ENCODE assay signal across 8 cellular contexts in genomic region chr1:223712184-223712855, GRCh38. TPM values are rescaled to one million over a fixed set of nuclear protein-coding genes. Genes with fewer than 3 reads are reported as not detected.
DNase-seq lines count a peak whose midpoint lies in the region; ATAC-seq and TF ChIP-seq lines count a peak whose summit lies in the region.

CAPN2 (plus strand) TSS chr1:223712539; CDS start chr1:223712641, 102 bp downstream.

- H3K27me3 ChIP-seq in mesenchymal stem cell (ENCODE audit: control insufficient read depth in 1 of 2, insufficient read depth in 1 of 2, low read length in 2 of 2), result no peaks in the 10 kb centered on the region

- no peaks in the 10 kb centered on the region for H3K9me3 Mint-ChIP-seq in endothelial cell (ENCODE audit: unreplicated experiment)

- peak within 1 kb of the TSS; percentile 98 for H2BK5ac ChIP-seq in mesenchymal stem cell (ENCODE audit: low read depth, low read length, poor library complexity, severe bottlenecking)

- peak within 1 kb of the TSS; percentile 96 for H4K8ac ChIP-seq in mesenchymal stem cell (ENCODE audit: low read length)

- under 1% methylated on average over 72 of the region's 76 CpGs for WGBS in mesenchymal stem cell

- H3K27ac Mint-ChIP-seq in endothelial cell (ENCODE audit: unreplicated experiment), result peak within 1 kb of the TSS; percentile 67

- peak within 1 kb of the TSS; percentile 87 to 96 for H2BK12ac ChIP-seq in mesenchymal stem cell (ENCODE audit: low read length in 2 of 2)

- H3K14ac ChIP-seq in mesenchymal stem cell (ENCODE audit: low read length in 2 of 2), result peak within 1 kb of the TSS in 1 of 2 experiments; percentile 90

- H3K27me3 Mint-ChIP-seq in endothelial cell (ENCODE audit: unreplicated experiment), result peaks cover 12% of the 10 kb centered on the region

- H3K27ac ChIP-seq in mesenchymal stem cell (ENCODE audit: low read length, poor library complexity, severe bottlenecking), result peak within 1 kb of the TSS; percentile 96

- H4K91ac ChIP-seq in mesenchymal stem cell (ENCODE audit: low read length), result peak within 1 kb of the TSS; percentile 89

- H2BK120ac ChIP-seq in mesenchymal stem cell (ENCODE audit: low read depth, low read length), result peak within 1 kb of the TSS; percentile 93

- POLR2A ChIA-PET in activated CD8-positive, alpha-beta memory T cell treated with anti-CD3 and anti-CD28 coated beads for 36 hours (lab: Charles Lee), result interaction anchor here (0.5 kb wide), 1 partner anchor 385 kb away, joined by 3 read pairs; no protein-coding TSS in a partner anchor

- H3K4me3 Mint-ChIP-seq in endothelial cell (ENCODE audit: unreplicated experiment), result peak within 1 kb of the TSS; percentile 96

- peaks cover 17% of the 10 kb centered on the region for H3K36me3 Mint-ChIP-seq in endothelial cell (ENCODE audit: low read depth, unreplicated experiment)

- H3K4me1 ChIP-seq in mesenchymal stem cell (ENCODE audit: control insufficient read depth, insufficient read depth, low read depth, low read length), result peaks cover 36% of the 10 kb centered on the region

- H3K4me1 Mint-ChIP-seq in endothelial cell (ENCODE audit: unreplicated experiment), result peaks cover 73% of the 10 kb centered on the region

- H2BK15ac ChIP-seq in mesenchymal stem cell (ENCODE audit: low read depth, poor library complexity, severe bottlenecking), result peak within 1 kb of the TSS; percentile 78

- peak within 1 kb of the TSS; percentile 68 to 97 for H3K4me3 ChIP-seq in mesenchymal stem cell (ENCODE audit: insufficient read depth in 1 of 2, low read depth in 1 of 2, low read length in 2 of 2)

- H3K18ac ChIP-seq in mesenchymal stem cell (ENCODE audit: low read depth in 1 of 2, low read length in 2 of 2), result peak within 1 kb of the TSS; percentile 87 to 100

- H3K4ac ChIP-seq in mesenchymal stem cell (ENCODE audit: low read depth in 1 of 2, low read length in 2 of 2), result peak within 1 kb of the TSS; percentile 98 to 99

- H3K79me1 ChIP-seq in mesenchymal stem cell (replicated peaks; ENCODE audit: low read length, poor library complexity, severe bottlenecking), result peaks cover 4% of the 10 kb centered on the region

- peaks cover 8 to 30% of the 10 kb centered on the region in 2 experiments for H3K36me3 ChIP-seq in mesenchymal stem cell (ENCODE audit: control insufficient read depth in 1 of 2, insufficient read depth in 2 of 2, low read depth in 1 of 2, low read length in 2 of 2)

- peak within 1 kb of the TSS; percentile 15 to 29 for H3K23ac ChIP-seq in mesenchymal stem cell (ENCODE audit: low read length in 2 of 2)

- H3K4me2 ChIP-seq in mesenchymal stem cell (ENCODE audit: low read length, poor library complexity, severe bottlenecking), result peak within 1 kb of the TSS; percentile 89

- H2AFZ ChIP-seq in mesenchymal stem cell (ENCODE audit: low read depth, low read length), result no peak within 1 kb of the TSS

- H2AK5ac ChIP-seq in mesenchymal stem cell (ENCODE audit: low read length, severe bottlenecking), result peak within 1 kb of the TSS; percentile 84

- CTCF ChIA-PET in activated CD8-positive, alpha-beta memory T cell treated with anti-CD3 and anti-CD28 coated beads for 36 hours (lab: Charles Lee), result interaction anchor here (0.9 to 5.2 kb wide), 5 partner anchors 9 to 58 kb away, joined by 3 to 44 read pairs (median 4); no protein-coding TSS in a partner anchor

- ATAC-seq in GM18520 (IDR thresholded peaks at IDR 0.05; ENCODE audit: unreplicated experiment) (peak; percentile 39), HG02981 (IDR thresholded peaks at IDR 0.05; ENCODE audit: unreplicated experiment) (peak; percentile 49)

- DNase-seq in AG08396 (ENCODE audit: low spot score), result peak; percentile 96
- DNase-seq in NCI-H69 (lab: John Stamatoyannopoulos, UW), result peak; percentile 77
- peak; percentile 82 for DNase-seq in endothelial cell (ENCODE audit: low spot score)
- DNase-seq in mesenchymal stem cell, result peak; percentile 89
- peak; percentile 68 for DNase-seq in stimulated activated CD8-positive, alpha-beta memory T cell treated with anti-CD3 and anti-CD28 coated beads, Interleukin-4, amount 100 ng/mL, for 48 hours

- H3K9me3 ChIP-seq in mesenchymal stem cell (ENCODE audit: control insufficient read depth, low read length), result no peaks in the 10 kb centered on the region

- peak within 1 kb of the TSS; percentile 99 for H3K9ac ChIP-seq in mesenchymal stem cell (ENCODE audit: low read length)

- peak; percentile 51 for TF ChIP-seq CTCF in endothelial cell (IDR thresholded peaks at IDR 0.05; ENCODE audit: unreplicated experiment)

RNA-seq across cellular contexts. Expression of gene CAPN2, which starts in this region (rescaled TPM):
- 10 to 100 TPM; 59.6 to 60.2 TPM for total RNA-seq in activated CD8-positive, alpha-beta memory T cell treated with anti-CD3 and anti-CD28 coated beads for 36 hours
- 184 TPM for total RNA-seq in endothelial cell (ENCODE audit: unreplicated experiment)
- 247 TPM for polyA plus RNA-seq in mesenchymal stem cell (2013, experiment 1 of 2)
- 249 TPM for polyA plus RNA-seq in mesenchymal stem cell (2013, experiment 2 of 2)

Comparison
In these comparisons a context has a peak if more than half of its experiments do, and no peak if none do; other contexts are left out.
1. Peak in every context shown above with its lines: DNase-seq, ATAC-seq, H3K4me3 ChIP-seq and H3K27ac ChIP-seq.